In genomic region chr5:83219077-83219476, GRCh38 we compare ENCODE assay signal across 38 cellular contexts.
"Had no signal": no experiment of that assay in that cellular context is flagged by ENCODE, and none has a peak within 500 bp of the region (broad histone marks: within the 10 kb centered on the region; RNA-seq: fewer than 3 reads in every experiment).

No MANE protein-coding gene starts in this region.

- FAIRE-seq: astrocyte, bronchial epithelial cell, TTC549 had no signal

- H3K27ac Mint-ChIP-seq: activated B cell treated with CpG ODN at 0.5 μM for 24 hours; activated CD4-positive, alpha-beta memory T cell treated with anti-CD3 and anti-CD28 coated beads for 36 hours; activated CD4-positive, alpha-beta T cell treated with anti-CD3 and anti-CD28 coated beads, Interleukin-2, amount 10 ng/mL, durations not matched to agents 24 days and 14 days; activated CD8-positive, alpha-beta T cell treated with anti-CD3 and anti-CD28 coated beads for 36 hours; activated naive CD4-positive, alpha-beta T cell treated with anti-CD3 and anti-CD28 coated beads for 36 hours; activated naive CD4-positive, alpha-beta T cell treated with anti-CD3 and anti-CD28 coated beads, Interleukin-2, amount 50 U/mL, for 72 hours; activated naive CD8-positive, alpha-beta T cell treated with anti-CD3 and anti-CD28 coated beads for 36 hours; activated T-cell treated with anti-CD3 and anti-CD28 coated beads, Interleukin-2, amount 50 U/mL, for 72 hours; activated T-helper 1 cell treated with anti-CD3 and anti-CD28 coated beads, Interleukin-12 subunit alpha, Interleukin-12 subunit beta, Interleukin-2, Interleukin-4 antibody, amounts not matched to agents 30 ng/mL and 10 ng/mL and 1 ng/mL, durations not matched to agents 14 hours and 24 hours and 36 hours; activated T-helper 17 cell treated with anti-CD3 and anti-CD28 coated beads, Interleukin-2, amount 50 U/mL, for 72 hours; T-helper 2 cell treated with Interferon-gamma antibody and Interleukin-4, amounts not matched to agents 5 μg/mL and 100 μg/mL, for 36 hours had no signal

- DNase-seq: activated B cell treated with CpG ODN at 0.5 μM for 24 hours; activated CD4-positive, alpha-beta memory T cell treated with anti-CD3 and anti-CD28 coated beads for 36 hours; activated CD4-positive, alpha-beta T cell treated with anti-CD3 and anti-CD28 coated beads for 4 hours; activated CD4-positive, alpha-beta T cell treated with anti-CD3 and anti-CD28 coated beads, Interleukin-2, amount 10 ng/mL, durations not matched to agents 24 days and 14 days; activated CD4-positive, alpha-beta T cell treated with anti-CD3 and anti-CD28 coated beads, Interleukin-2, amount 50 U/mL, for 1 hour; activated CD4-positive, alpha-beta T cell treated with anti-CD3 and anti-CD28 coated beads, Interleukin-2, amount 50 U/mL, for 4 hours; activated CD4-positive, CD25-positive, alpha-beta regulatory T cell treated with anti-CD3 and anti-CD28 coated beads, Interleukin-2, amount 50 U/mL, for 72 hours; activated CD8-positive, alpha-beta memory T cell treated with anti-CD3 and anti-CD28 coated beads, Interleukin-2, amount 50 U/mL, for 4 hours; activated CD8-positive, alpha-beta T cell treated with anti-CD3 and anti-CD28 coated beads for 36 hours; activated effector memory CD4-positive, alpha-beta T cell treated with anti-CD3 and anti-CD28 coated beads, Interleukin-2, amount 50 U/mL, for 16 hours; activated gamma-delta T cell treated with Interleukin-2 at 50 U/mL for 16 hours; activated naive CD4-positive, alpha-beta T cell; activated naive CD4-positive, alpha-beta T cell treated with anti-CD3 and anti-CD28 coated beads for 36 hours; activated naive CD4-positive, alpha-beta T cell treated with anti-CD3 and anti-CD28 coated beads, Interleukin-2, amount 50 U/mL, for 16 hours; activated naive CD8-positive, alpha-beta T cell treated with anti-CD3 and anti-CD28 coated beads for 36 hours; activated T-cell treated with anti-CD3 and anti-CD28 coated beads for 4 hours; activated T-cell treated with anti-CD3 and anti-CD28 coated beads, Interleukin-2, amount 50 U/mL, for 1 hour; activated T-cell treated with anti-CD3 and anti-CD28 coated beads, Interleukin-2, amount 50 U/mL, for 4 hours; activated T-cell treated with anti-CD3 and anti-CD28 coated beads, Interleukin-2, amount 50 U/mL, for 72 hours; adrenal gland; amniotic stem cell; aorta; body of pancreas; brain microvascular endothelial cell; caudate nucleus; cerebellar nuclear complex; T-helper 2 cell; T-helper 9 cell had no signal

- ATAC-seq: activated CD8-positive, alpha-beta T cell treated with anti-CD3 and anti-CD28 coated beads for 36 hours; activated naive CD4-positive, alpha-beta T cell treated with anti-CD3 and anti-CD28 coated beads, Interleukin-2, amount 50 U/mL, for 72 hours; activated T-cell treated with anti-CD3 and anti-CD28 coated beads, Interleukin-2, amount 50 U/mL, for 4 hours; activated T-cell treated with anti-CD3 and anti-CD28 coated beads, Interleukin-2, amount 50 U/mL, for 72 hours; activated T-helper 17 cell treated with anti-CD3 and anti-CD28 coated beads, Interleukin-2, amount 50 U/mL, for 72 hours; body of pancreas had no signal

- H3K9me3 Mint-ChIP-seq: activated B cell treated with CpG ODN at 0.5 μM for 24 hours; activated CD4-positive, alpha-beta memory T cell treated with anti-CD3 and anti-CD28 coated beads for 36 hours; activated CD4-positive, alpha-beta T cell treated with anti-CD3 and anti-CD28 coated beads, Interleukin-2, amount 10 ng/mL, durations not matched to agents 24 days and 14 days; activated CD8-positive, alpha-beta T cell treated with anti-CD3 and anti-CD28 coated beads for 36 hours; activated naive CD4-positive, alpha-beta T cell treated with anti-CD3 and anti-CD28 coated beads for 36 hours; activated naive CD4-positive, alpha-beta T cell treated with anti-CD3 and anti-CD28 coated beads, Interleukin-2, amount 50 U/mL, for 72 hours; activated naive CD8-positive, alpha-beta T cell treated with anti-CD3 and anti-CD28 coated beads for 36 hours; activated T-cell treated with anti-CD3 and anti-CD28 coated beads, Interleukin-2, amount 50 U/mL, for 4 hours; activated T-cell treated with anti-CD3 and anti-CD28 coated beads, Interleukin-2, amount 50 U/mL, for 72 hours; activated T-helper 1 cell treated with anti-CD3 and anti-CD28 coated beads, Interleukin-12 subunit alpha, Interleukin-12 subunit beta, Interleukin-2, Interleukin-4 antibody, amounts not matched to agents 30 ng/mL and 10 ng/mL and 1 ng/mL, durations not matched to agents 14 hours and 24 hours and 36 hours; activated T-helper 17 cell treated with anti-CD3 and anti-CD28 coated beads, Interleukin-2, amount 50 U/mL, for 72 hours; central memory CD8-positive, alpha-beta T cell; T-helper 2 cell treated with Interferon-gamma antibody and Interleukin-4, amounts not matched to agents 5 μg/mL and 100 μg/mL, for 36 hours had no signal

- H3K27me3 ChIP-seq: adrenal gland, body of pancreas, brain microvascular endothelial cell, cardiac muscle cell had no signal

- H3K4me3 Mint-ChIP-seq: activated B cell treated with CpG ODN at 0.5 μM for 24 hours; activated CD4-positive, alpha-beta memory T cell treated with anti-CD3 and anti-CD28 coated beads for 36 hours; activated CD4-positive, alpha-beta T cell treated with anti-CD3 and anti-CD28 coated beads, Interleukin-2, amount 10 ng/mL, durations not matched to agents 24 days and 14 days; activated CD8-positive, alpha-beta T cell treated with anti-CD3 and anti-CD28 coated beads for 36 hours; activated naive CD4-positive, alpha-beta T cell treated with anti-CD3 and anti-CD28 coated beads for 36 hours; activated naive CD8-positive, alpha-beta T cell treated with anti-CD3 and anti-CD28 coated beads for 36 hours; activated T-cell treated with anti-CD3 and anti-CD28 coated beads, Interleukin-2, amount 50 U/mL, for 4 hours; activated T-cell treated with anti-CD3 and anti-CD28 coated beads, Interleukin-2, amount 50 U/mL, for 72 hours; activated T-helper 1 cell treated with anti-CD3 and anti-CD28 coated beads, Interleukin-12 subunit alpha, Interleukin-12 subunit beta, Interleukin-2, Interleukin-4 antibody, amounts not matched to agents 30 ng/mL and 10 ng/mL and 1 ng/mL, durations not matched to agents 14 hours and 24 hours and 36 hours; activated T-helper 17 cell treated with anti-CD3 and anti-CD28 coated beads, Interleukin-2, amount 50 U/mL, for 72 hours; central memory CD8-positive, alpha-beta T cell; T-helper 2 cell treated with Interferon-gamma antibody and Interleukin-4, amounts not matched to agents 5 μg/mL and 100 μg/mL, for 36 hours had no signal

- H3K27me3 Mint-ChIP-seq: activated B cell treated with CpG ODN at 0.5 μM for 24 hours; activated CD4-positive, alpha-beta memory T cell treated with anti-CD3 and anti-CD28 coated beads for 36 hours; activated CD4-positive, alpha-beta T cell treated with anti-CD3 and anti-CD28 coated beads, Interleukin-2, amount 10 ng/mL, durations not matched to agents 24 days and 14 days; activated CD8-positive, alpha-beta T cell treated with anti-CD3 and anti-CD28 coated beads for 36 hours; activated naive CD8-positive, alpha-beta T cell treated with anti-CD3 and anti-CD28 coated beads for 36 hours; activated T-helper 17 cell treated with anti-CD3 and anti-CD28 coated beads, Interleukin-2, amount 50 U/mL, for 72 hours; central memory CD8-positive, alpha-beta T cell had no signal

- H3K36me3 Mint-ChIP-seq: activated CD4-positive, alpha-beta memory T cell treated with anti-CD3 and anti-CD28 coated beads for 36 hours; activated naive CD4-positive, alpha-beta T cell treated with anti-CD3 and anti-CD28 coated beads, Interleukin-2, amount 50 U/mL, for 72 hours had no signal

- H3K36me3 ChIP-seq: adrenal gland, brain microvascular endothelial cell, cardiac muscle cell had no signal

- H3K4me1 Mint-ChIP-seq: activated B cell treated with CpG ODN at 0.5 μM for 24 hours; activated CD4-positive, alpha-beta T cell treated with anti-CD3 and anti-CD28 coated beads, Interleukin-2, amount 10 ng/mL, durations not matched to agents 24 days and 14 days; activated naive CD8-positive, alpha-beta T cell treated with anti-CD3 and anti-CD28 coated beads for 36 hours; activated T-helper 17 cell treated with anti-CD3 and anti-CD28 coated beads, Interleukin-2, amount 50 U/mL, for 72 hours; central memory CD8-positive, alpha-beta T cell had no signal

- H3K9me3 ChIP-seq: adrenal gland, body of pancreas had no signal

- H3K27ac ChIP-seq: adrenal gland, body of pancreas, brain microvascular endothelial cell, cardiac muscle cell, VCaP had no signal

- H3K4me1 ChIP-seq: adrenal gland, body of pancreas had no signal

- H3K4me3 ChIP-seq: adrenal gland, body of pancreas, cardiac muscle cell had no signal
